Comparison of ENCODE assay signal across 11 cellular contexts in the genomic region with DNA sequence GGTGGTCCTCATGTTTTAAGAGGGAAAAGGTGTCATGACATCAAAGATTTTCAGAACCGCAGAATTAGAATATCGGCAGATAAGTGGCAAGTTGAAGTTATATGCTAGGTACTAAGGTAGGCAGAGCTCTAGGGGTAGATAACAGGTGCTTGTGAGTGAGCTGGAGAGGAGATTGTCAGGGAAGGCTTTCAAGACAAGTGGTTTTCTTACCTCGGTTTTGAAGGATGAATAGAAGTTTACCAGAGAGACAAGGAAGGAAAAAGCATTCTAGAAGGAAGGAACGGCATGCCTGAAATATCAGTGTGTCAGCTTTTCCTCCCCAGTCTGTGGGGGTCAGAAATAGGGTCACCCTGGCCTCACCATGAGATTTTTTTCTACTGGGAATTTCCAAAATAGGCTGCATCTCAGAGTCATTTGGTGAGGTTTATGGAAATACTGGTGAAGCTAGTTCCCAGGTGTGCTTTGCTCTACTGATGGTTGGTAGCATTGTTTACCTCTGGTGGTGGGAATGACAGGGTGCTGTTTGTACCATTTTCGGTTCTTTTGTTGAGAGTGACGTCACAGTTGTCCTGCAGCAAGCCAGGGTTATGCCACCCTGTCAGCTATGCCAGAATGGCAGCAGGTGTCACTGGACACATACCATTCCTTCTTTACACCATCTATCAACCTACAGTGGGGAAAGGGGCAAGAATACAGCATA.
DNase-seq lines count a peak whose midpoint lies in the region; ATAC-seq, FAIRE-seq and TF ChIP-seq lines count a peak whose summit lies in the region.
"Had no signal": no experiment of that assay in that cellular context is flagged by ENCODE, and none has a peak within 500 bp of the region (broad histone marks: within the 10 kb centered on the region; RNA-seq: fewer than 3 reads in every experiment).

No MANE protein-coding gene starts in this region.

- H3K9me1 ChIP-seq in keratinocyte (ENCODE audit: control insufficient read depth, extremely low read depth, insufficient read depth, low read length) = no peaks in the 10 kb centered on the region

- DNase-seq in GM12865 (ENCODE audit: low read depth) (peak; percentile 70), OCI-LY7 (ENCODE audit: low spot score) (no peak), keratinocyte (ENCODE audit: low read depth, low spot score) (no peak), posterior cingulate gyrus (no peak), HUDEP-2 (lab: John Stamatoyannopoulos, UW; ENCODE audit: unreplicated experiment in 76 of 76) (no peak)
- DNase-seq in stimulated activated CD4-positive, alpha-beta T cell treated with anti-CD3 and anti-CD28 coated beads, Interleukin-1b, Interleukin-23, amount 100 ng/mL, for 48 hours = no peak
- DNase-seq: CD8-positive, alpha-beta T cell had no signal

- H3K4me1 ChIP-seq in OCI-LY7 (ENCODE audit: insufficient read depth, low read length, poor library complexity, severe bottlenecking) (peaks cover 62% of the 10 kb centered on the region), keratinocyte (ENCODE audit: control insufficient read depth, extremely low read depth, insufficient read depth, low read length) (peaks cover 56% of the 10 kb centered on the region)
- H3K4me1 ChIP-seq: HAP-1 had no signal

- H3K9ac ChIP-seq in keratinocyte (ENCODE audit: control insufficient read depth, extremely low read depth, insufficient read depth, low read length) = no peak overlapping the region

- peaks cover 9% of the 10 kb centered on the region for H3K9me3 ChIP-seq in OCI-LY7 (ENCODE audit: low read length)
- peaks cover 3% of the 10 kb centered on the region for H3K9me3 ChIP-seq in keratinocyte (ENCODE audit: control insufficient read depth, low read depth, low read length)
- H3K9me3 ChIP-seq: HAP-1 had no signal

- peak overlapping the region; percentile 36 for H3K4me2 ChIP-seq in OCI-LY7 (ENCODE audit: low read length)
- peak overlapping the region; percentile 84 for H3K4me2 ChIP-seq in keratinocyte (ENCODE audit: control insufficient read depth, extremely low read depth, insufficient read depth, low read depth, low read length)

- H2AFZ ChIP-seq in OCI-LY7 (ENCODE audit: low read length) = no peak overlapping the region
- H2AFZ ChIP-seq in keratinocyte (ENCODE audit: control insufficient read depth, low read length) = no peak overlapping the region

- POLR2A ChIA-PET in OCI-LY7 (lab: Charles Lee) = interaction anchor here (0.7 to 6.1 kb wide), 3 partner anchors 9 to 374 kb away, joined by 3 to 43 read pairs (median 4); no protein-coding TSS in a partner anchor

- dilution Hi-C loops in keratinocyte (cut with MboI; ENCODE audit: extremely low pct_ligation_motif_present, low sequenced_read_pairs) = no loop called here

- no peak overlapping the region for H3K27ac ChIP-seq in OCI-LY7 (ENCODE audit: low read depth, low read length, poor library complexity, severe bottlenecking)
- H3K27ac ChIP-seq in keratinocyte (ENCODE audit: control insufficient read depth, insufficient read depth, low read length) = peak overlapping the region; percentile 94
- H3K27ac ChIP-seq: skin epidermis had no signal

- CTCF ChIA-PET in OCI-LY7 (lab: Charles Lee; ENCODE audit: unreplicated experiment) = interaction anchor here (0.7 kb wide), 1 partner anchor 92 kb away, joined by 3 read pairs; no protein-coding TSS in a partner anchor

- no peak for FAIRE-seq in keratinocyte (lab: Jason Lieb, UNC)

- H3K9me2 ChIP-seq in OCI-LY7 (ENCODE audit: insufficient read depth, low read length) = no peaks in the 10 kb centered on the region

- H3K27me3 ChIP-seq in keratinocyte (ENCODE audit: control insufficient read depth, extremely low read depth, insufficient read depth, low read length) = no peaks in the 10 kb centered on the region

- H3K79me2 ChIP-seq in OCI-LY7 (ENCODE audit: insufficient read depth, low read depth, low read length) (peaks cover 13% of the 10 kb centered on the region; the same call in 1 of the 2 replicates), keratinocyte (ENCODE audit: control insufficient read depth, insufficient read depth, low read length) (no peaks in the 10 kb centered on the region)

- intact Hi-C loops in OCI-LY7 (cut with micrococcal nuclease; ENCODE audit: unreplicated experiment) = no loop called here
- intact Hi-C loops in posterior cingulate gyrus (cut with DNase I) = no loop called here

- no TSS peak for BruUV-seq in OCI-LY7 (replicated peaks; lab: Mats Ljungman, UMichigan)

- TF ChIP-seq CTCF in GM12865 (IDR thresholded peaks at IDR 0.05; ENCODE audit: insufficient read depth, low read depth, low read length, missing control alignments) = no peak
- TF ChIP-seq CTCF in OCI-LY7 (conservative IDR thresholded peaks at IDR 0.05; ENCODE audit: low read length) = 0 out of 2 replicates have a peak, but pooled peaks have one; percentile 21
- peak in 1 of 3 experiments; percentile 8 for TF ChIP-seq CTCF in keratinocyte (optimal IDR thresholded peaks at IDR 0.05 in 1 of 3, IDR thresholded peaks at IDR 0.05 in 1 of 3, conservative IDR thresholded peaks at IDR 0.05 in 1 of 3; ENCODE audit: extremely low read depth in 1 of 3, insufficient read depth in 2 of 3, low read length in 3 of 3)

- peak; percentile 44 for ATAC-seq in GM21390 (IDR thresholded peaks at IDR 0.05; ENCODE audit: unreplicated experiment)
- ATAC-seq in HG02981 (IDR thresholded peaks at IDR 0.05; ENCODE audit: unreplicated experiment) = no peak
- ATAC-seq: CD8-positive, alpha-beta T cell had no signal

- H3K36me3 ChIP-seq in OCI-LY7 (ENCODE audit: insufficient read depth, low read length) (peaks cover 14% of the 10 kb centered on the region), keratinocyte (ENCODE audit: control insufficient read depth in 2 of 2, extremely low read depth in 1 of 2, insufficient read depth in 2 of 2, low read length in 2 of 2) (no peaks in the 10 kb centered on the region)
- H3K36me3 ChIP-seq: HAP-1 had no signal

- H3K4me3 ChIP-seq in GM12865 (ENCODE audit: low read depth, low read length) (no peak overlapping the region), OCI-LY7 (ENCODE audit: low read depth, low read length, poor library complexity, severe bottlenecking) (no peak overlapping the region), keratinocyte (ENCODE audit: control insufficient read depth in 2 of 3, extremely low read depth in 1 of 3, insufficient read depth in 2 of 3, low read depth in 1 of 3, low read length in 3 of 3) (no peak overlapping the region)
- H3K4me3 ChIP-seq: HAP-1, skin epidermis had no signal

- no peaks in the 10 kb centered on the region for H4K20me1 ChIP-seq in OCI-LY7 (ENCODE audit: insufficient read depth, low read length)
- no peaks in the 10 kb centered on the region for H4K20me1 ChIP-seq in keratinocyte (ENCODE audit: control insufficient read depth, extremely low read depth, insufficient read depth, low read length)
